8 cellular contexts compared by ENCODE assay signal in the genomic region with DNA sequence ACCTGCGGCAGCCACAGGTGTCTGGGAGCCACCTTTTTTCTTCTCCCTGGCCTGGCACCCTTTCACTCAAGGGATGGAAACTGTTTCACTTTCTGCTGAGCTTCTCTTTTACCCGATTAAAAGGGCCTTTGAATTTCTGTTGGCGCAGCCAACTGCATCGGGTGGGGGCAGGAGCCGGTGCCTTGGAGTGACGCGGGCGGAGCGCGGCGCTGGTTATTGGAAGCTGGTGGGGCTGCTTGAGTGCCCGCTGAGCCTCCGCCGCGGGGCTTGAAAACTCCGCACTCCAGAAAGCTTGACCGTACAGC. TPM values are rescaled to one million over a fixed set of nuclear protein-coding genes. Genes with fewer than 3 reads are reported as not detected.
DNase-seq lines count a peak whose midpoint lies in the region; ATAC-seq and TF ChIP-seq lines count a peak whose summit lies in the region.

No MANE protein-coding gene starts in this region.

- H3K27ac ChIP-seq in iPS DF 6.9 (ENCODE audit: low read length): no peak overlapping the region

- peak overlapping the region; percentile 66 to 79 for H3K27ac Mint-ChIP-seq in T-cell
- H3K27ac Mint-ChIP-seq in brain: peak overlapping the region; percentile 26 to 84 (median 38)

- H3K4me3 Mint-ChIP-seq in T-cell: peak overlapping the region; percentile 91 to 92 (median 92)
- peak overlapping the region; percentile 90 to 93 (median 91) for H3K4me3 Mint-ChIP-seq in brain

- no CpG with 5 or more reads among the region's 17 CpGs for WGBS in iPS DF 6.9 (ENCODE audit: insufficient coverage, insufficient read length)

- DNase-seq in DMS53 (lab: John Stamatoyannopoulos, UW) (peak; percentile 79), HuH-7.5 (ENCODE audit: low spot score) (peak; percentile 61), T-cell (peak in 33 of 34 experiments; percentile 8 to 63 (median 36)), iPS DF 6.9 (ENCODE audit: low read depth, low spot score) (no peak), renal cortical epithelial cell (ENCODE audit: low read depth) (peak; percentile 61), NCI-H446 (lab: John Stamatoyannopoulos, UW) (no peak)

- H3K4me1 Mint-ChIP-seq in T-cell (peaks cover 14 to 17% (median 16%) of the 10 kb centered on the region in 3 donors), brain (peaks cover 10% of the 10 kb centered on the region)

- H3K36me3 Mint-ChIP-seq in T-cell (no peaks in the 10 kb centered on the region), brain (peaks cover 11% of the 10 kb centered on the region)

- CTCF ChIA-PET in T-cell (lab: Charles Lee): interaction anchor here (0.6 to 1.3 kb wide), 3 partner anchors 45 to 71 kb away, joined by 3 to 6 read pairs (median 5); no protein-coding TSS in a partner anchor

- H3K27me3 Mint-ChIP-seq in T-cell (no peaks in the 10 kb centered on the region), brain (peaks cover 22% of the 10 kb centered on the region)

- H3K9me3 ChIP-seq in iPS DF 6.9 (ENCODE audit: control insufficient read depth, insufficient read depth, low read length): no peaks in the 10 kb centered on the region

- POLR2A ChIA-PET in T-cell (lab: Charles Lee): interaction anchor here (0.8 to 0.9 kb wide), 2 partner anchors 17 to 71 kb away, joined by 4 to 5 read pairs; no protein-coding TSS in a partner anchor

- no peak for TF ChIP-seq CTCF in brain (conservative IDR thresholded peaks at IDR 0.05)

- H3K4me3 ChIP-seq in iPS DF 6.9 (ENCODE audit: low read length): peak overlapping the region; percentile 46

- no peaks in the 10 kb centered on the region for H3K36me3 ChIP-seq in iPS DF 6.9 (ENCODE audit: control insufficient read depth, insufficient read depth, low read length)

- ATAC-seq in GM21526 (IDR thresholded peaks at IDR 0.05; ENCODE audit: low FRiP score, unreplicated experiment) (peak; percentile 61), T-cell (replicated peaks in 1 of 4) (peak; percentile 65 to 83 (median 76))

- peaks cover 5% of the 10 kb centered on the region; the same call in 1 of the 2 replicates for H3K4me1 ChIP-seq in iPS DF 6.9 (ENCODE audit: control insufficient read depth, insufficient read depth, low read length)

- H3K9me3 Mint-ChIP-seq in T-cell: no peaks in the 10 kb centered on the region
- H3K9me3 Mint-ChIP-seq in brain: peaks cover 0 to 10% (median 3%) of the 10 kb centered on the region in 5 experiments

- H3K27me3 ChIP-seq in iPS DF 6.9 (ENCODE audit: control insufficient read depth, insufficient read depth, low read length): no peaks in the 10 kb centered on the region

RNA-seq across cellular contexts. Expression of a gene that starts 52.0 kb away (rescaled TPM):
- 10 to 100 TPM in 1 of 5 donors, 1 to 10 TPM in 4; 6.4 to 10.4 (median 6.6) TPM for total RNA-seq in T-cell
- polyA plus RNA-seq in brain (ENCODE audit: insufficient read depth, low read depth, low replicate concordance): 71.8 TPM
- total RNA-seq in renal cortical epithelial cell: 152 and 405 TPM in 2 replicates

Comparison
In these comparisons a context has a peak if more than half of its experiments do, and no peak if none do; other contexts are left out.
1. DNase-seq: peak in DMS53 (single experiment), HuH-7.5 (single experiment), T-cell (33 of 34) and renal cortical epithelial cell (single experiment); none in iPS DF 6.9 (single experiment) and NCI-H446 (0 of 2).
2. RNA of a gene that starts 52.0 kb away (total RNA-seq): 152 to 405 TPM in renal cortical epithelial cell; 6.4 to 10.4 TPM in T-cell; every median in the first group is over 10 times any median in the second.